10 cellular contexts compared by ENCODE assay signal in genomic region chr1:92484171-92484471, GRCh38. TPM values are rescaled to one million over a fixed set of nuclear protein-coding genes. Genes with fewer than 3 reads are reported as not detected.
DNase-seq lines count a peak whose midpoint lies in the region; ATAC-seq, FAIRE-seq and TF ChIP-seq lines count a peak whose summit lies in the region.
"Had no signal": no experiment of that assay in that cellular context is flagged by ENCODE, and none has a peak within 500 bp of the region (broad histone marks: within the 10 kb centered on the region; RNA-seq: fewer than 3 reads in every experiment).

No MANE protein-coding gene starts in this region.

- H3K4me3 ChIP-seq in heart right ventricle: peak overlapping the region in 9 of 10 donors; percentile 11 to 70 (median 58)
- no peak overlapping the region for H3K4me3 ChIP-seq in astrocyte (ENCODE audit: insufficient read depth, low read depth, low read length)
- peak overlapping the region; percentile 55 for H3K4me3 ChIP-seq in upper lobe of right lung

- H3K9me3 Mint-ChIP-seq in astrocyte (ENCODE audit: unreplicated experiment) (peaks cover 7% of the 10 kb centered on the region), mesothelial cell of epicardium (no peaks in the 10 kb centered on the region)

- H3K79me2 ChIP-seq in astrocyte (ENCODE audit: insufficient read depth, low read length): no peaks in the 10 kb centered on the region

- H3K9me3 ChIP-seq in heart right ventricle: no peaks in the 10 kb centered on the region
- no peaks in the 10 kb centered on the region for H3K9me3 ChIP-seq in astrocyte (ENCODE audit: insufficient read depth, low read depth, low read length)
- H3K9me3 ChIP-seq in upper lobe of right lung: no peaks in the 10 kb centered on the region

- FAIRE-seq in astrocyte (lab: Jason Lieb, UNC): no peak

- peaks cover 45 to 100% (median 94%) of the 10 kb centered on the region in 7 donors for H3K27me3 ChIP-seq in heart right ventricle
- peaks cover 83% of the 10 kb centered on the region for H3K27me3 ChIP-seq in astrocyte (ENCODE audit: insufficient read depth, low read length)
- H3K27me3 ChIP-seq in upper lobe of right lung: peaks cover 95% of the 10 kb centered on the region

- peaks cover 32% of the 10 kb centered on the region for H4K20me1 ChIP-seq in astrocyte (ENCODE audit: insufficient read depth, low read length)

- H3K27ac ChIP-seq in heart right ventricle: peak overlapping the region in 1 of 10 donors; percentile 84
- H3K27ac ChIP-seq in astrocyte (ENCODE audit: low read depth, low read length): no peak overlapping the region
- H3K27ac ChIP-seq in upper lobe of right lung: no peak overlapping the region

- DNase-seq in heart right ventricle: no peak
- no peak for DNase-seq in Right ventricle myocardium inferior (ENCODE audit: missing footprints)
- no peak for DNase-seq in astrocyte (ENCODE audit: low read depth)
- no peak for DNase-seq in mesothelial cell of epicardium (ENCODE audit: low spot score in 2 of 2, unreplicated experiment in 2 of 2)
- no peak for DNase-seq in upper lobe of right lung
- no peak for DNase-seq in epidermal melanocyte (ENCODE audit: insufficient read length, low spot score)
- no peak for DNase-seq in NCI-H510A (lab: John Stamatoyannopoulos, UW)
- DNase-seq: amniotic stem cell, HCEC 1CT had no signal

- WGBS in heart right ventricle, 2 donors: 1 to 3% methylated on average over 15 of the region's 15 CpGs

- H3K36me3 ChIP-seq in heart right ventricle (no peaks in the 10 kb centered on the region), astrocyte (ENCODE audit: insufficient read depth, low read length) (no peaks in the 10 kb centered on the region), upper lobe of right lung (peaks cover 4% of the 10 kb centered on the region)

- H2AFZ ChIP-seq in astrocyte (ENCODE audit: low read depth, low read length): no peak overlapping the region

- H3K4me3 Mint-ChIP-seq in astrocyte (ENCODE audit: unreplicated experiment) (peak overlapping the region; percentile 68), mesothelial cell of epicardium (peak overlapping the region; percentile 56)

- ATAC-seq in heart right ventricle (no peak), Right ventricle myocardium inferior (no peak), upper lobe of right lung (no peak), GM21825 (IDR thresholded peaks at IDR 0.05; ENCODE audit: unreplicated experiment) (no peak)

- H3K27ac Mint-ChIP-seq in astrocyte (ENCODE audit: unreplicated experiment) (no peak overlapping the region), mesothelial cell of epicardium (no peak overlapping the region)

- H3K4me2 ChIP-seq in astrocyte (ENCODE audit: low read length): peak overlapping the region; percentile 89

- TF ChIP-seq CTCF in heart right ventricle (IDR thresholded peaks at IDR 0.05) (no peak), astrocyte (IDR thresholded peaks at IDR 0.05; ENCODE audit: insufficient read depth, low read depth, low read length) (no peak), mesothelial cell of epicardium (IDR thresholded peaks at IDR 0.05; ENCODE audit: unreplicated experiment) (no peak), upper lobe of right lung (IDR thresholded peaks at IDR 0.05) (no peak)

- intact Hi-C loops in heart right ventricle (cut with DNase I): loop anchor here in 1 of 10 donors (10.0 kb wide), 1 partner anchor 101 kb away; no protein-coding TSS in a partner anchor
- intact Hi-C loops in Right ventricle myocardium inferior (cut with DNase I): no loop called here
- intact Hi-C loops in upper lobe of right lung (cut with DNase I): no loop called here

- H3K36me3 Mint-ChIP-seq in astrocyte (ENCODE audit: low read depth, unreplicated experiment): peaks cover 3% of the 10 kb centered on the region
- H3K36me3 Mint-ChIP-seq in mesothelial cell of epicardium: no peaks in the 10 kb centered on the region

- peaks cover 9% of the 10 kb centered on the region for H3K4me1 Mint-ChIP-seq in astrocyte (ENCODE audit: low read depth, unreplicated experiment)
- H3K4me1 Mint-ChIP-seq in mesothelial cell of epicardium: peaks cover 47% of the 10 kb centered on the region

- H3K4me1 ChIP-seq in heart right ventricle (peaks cover 31 to 64% (median 60%) of the 10 kb centered on the region in 9 donors), astrocyte (ENCODE audit: insufficient read depth, low read length) (peaks cover 36% of the 10 kb centered on the region), upper lobe of right lung (peaks cover 50% of the 10 kb centered on the region)

- H3K9ac ChIP-seq in astrocyte (ENCODE audit: low read length): no peak overlapping the region

- H3K27me3 Mint-ChIP-seq in astrocyte (ENCODE audit: low read depth, unreplicated experiment): peaks cover 73% of the 10 kb centered on the region
- peaks cover 94% of the 10 kb centered on the region for H3K27me3 Mint-ChIP-seq in mesothelial cell of epicardium (ENCODE audit: low read depth)

RNA-seq across cellular contexts. Expression of gene GFI1, which starts 2.6 kb away (rescaled TPM):
- total RNA-seq in heart right ventricle (1 to 10 TPM in 1 of 10 donors, under 1 TPM in 6, not detected in 3; 0.10 to 1.3 (median 0.18) TPM), Right ventricle myocardium inferior (0.08 TPM), astrocyte (0.48 and 0.89 TPM in 2 replicates), mesothelial cell of epicardium (0.34 to 0.58 TPM (median 0.41 TPM) in 3 replicates), upper lobe of right lung (5.4 TPM)
- under 1 TPM; 0.09 to 0.15 TPM for polyA plus RNA-seq in heart right ventricle
